ENCODE assay signal across 8 cellular contexts in the genomic region with DNA sequence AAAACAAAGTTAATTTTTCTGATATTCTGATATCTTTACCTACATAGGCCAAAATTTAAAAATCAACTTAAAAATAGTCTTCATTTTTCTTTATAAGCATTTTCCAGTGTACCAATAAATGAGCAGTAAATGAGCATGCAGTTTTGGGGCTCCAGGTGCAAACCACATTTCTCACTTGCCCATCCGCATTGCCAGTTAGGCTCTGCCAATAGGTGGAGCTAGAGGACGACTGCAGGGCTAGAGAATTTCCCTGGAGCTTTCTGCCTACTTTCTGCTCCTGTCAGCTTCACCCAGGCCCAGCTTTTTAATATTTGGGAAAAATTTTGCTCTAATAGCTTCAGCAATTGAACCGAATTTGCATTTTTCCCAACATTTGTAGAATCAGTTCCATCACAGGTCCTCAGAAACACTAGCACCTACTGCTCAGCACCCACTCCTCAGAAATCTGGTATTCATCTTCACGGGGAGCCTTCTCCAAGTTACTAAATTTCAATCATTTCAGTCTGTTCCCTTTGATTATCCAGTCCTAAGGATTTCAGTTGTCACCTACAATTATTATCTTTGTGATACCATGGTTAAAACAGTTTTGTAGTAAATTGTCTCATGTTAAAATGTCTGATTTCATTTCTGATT.
DNase-seq lines count a peak whose midpoint lies in the region; ATAC-seq, FAIRE-seq and TF ChIP-seq lines count a peak whose summit lies in the region.

No MANE protein-coding gene starts in this region.

- H3K36me3 ChIP-seq in bronchial epithelial cell (ENCODE audit: control insufficient read depth, insufficient read depth, low read length): no peaks in the 10 kb centered on the region
- H3K36me3 ChIP-seq in left lung: no peaks in the 10 kb centered on the region

- H3K9me3 ChIP-seq in left lung: peaks cover 0 to 5% of the 10 kb centered on the region in 2 donors

- TF ChIP-seq CTCF in GM10248 (IDR thresholded peaks at IDR 0.05; ENCODE audit: control extremely low read depth, extremely low read depth, low read depth, missing control alignments): peak; percentile 93
- TF ChIP-seq CTCF in bronchial epithelial cell (IDR thresholded peaks at IDR 0.05; ENCODE audit: insufficient read depth, low read length, severe bottlenecking): peak; percentile 96
- peak; percentile 73 to 92 for TF ChIP-seq CTCF in left lung (IDR thresholded peaks at IDR 0.05)

- H3K9me3 Mint-ChIP-seq in T-helper 2 cell treated with Interferon-gamma antibody and Interleukin-4, amounts not matched to agents 5 μg/mL and 100 μg/mL, for 36 hours: no peaks in the 10 kb centered on the region
- H3K9me3 Mint-ChIP-seq in stimulated activated memory B cell treated with anti-CD40 and anti-IgM and Interleukin-4, amounts not matched to agents 10 μg/mL and 1 μg/mL and 100 μg/mL, for 72 hours: no peaks in the 10 kb centered on the region

- peaks cover 7% of the 10 kb centered on the region for H3K27me3 Mint-ChIP-seq in T-helper 2 cell treated with Interferon-gamma antibody and Interleukin-4, amounts not matched to agents 5 μg/mL and 100 μg/mL, for 36 hours (ENCODE audit: low read depth)
- no peaks in the 10 kb centered on the region for H3K27me3 Mint-ChIP-seq in stimulated activated memory B cell treated with anti-CD40 and anti-IgM and Interleukin-4, amounts not matched to agents 10 μg/mL and 1 μg/mL and 100 μg/mL, for 72 hours

- intact Hi-C loops in left lung (cut with DNase I): no loop called here

- peak; percentile 22 for DNase-seq in GM10248 (ENCODE audit: extremely low spot score)
- peak; percentile 15 for DNase-seq in HT1080 (ENCODE audit: low read depth)
- peak; percentile 10 for DNase-seq in T-helper 2 cell treated with Interferon-gamma antibody and Interleukin-4, amounts not matched to agents 5 μg/mL and 100 μg/mL, for 36 hours (ENCODE audit: low spot score)
- peak; percentile 35 for DNase-seq in bronchial epithelial cell (ENCODE audit: low read depth)
- peak in 1 of 2 donors; percentile 35 for DNase-seq in left lung
- peak; percentile 7 to 14 for DNase-seq in stimulated activated CD8-positive, alpha-beta memory T cell treated with anti-CD3 and anti-CD28 coated beads, Interleukin-2, amount 100 ng/mL, for 48 hours (ENCODE audit: low read depth in 2 of 2)

- no peaks in the 10 kb centered on the region for H3K27me3 ChIP-seq in bronchial epithelial cell (ENCODE audit: control insufficient read depth, insufficient read depth, low read length)
- no peaks in the 10 kb centered on the region for H3K27me3 ChIP-seq in left lung

- POLR2A ChIA-PET in GM10248 (lab: Yijun Ruan, JAX): no interaction called here

- H3K4me1 ChIP-seq in left lung: no peaks in the 10 kb centered on the region

- CTCF ChIA-PET in GM10248 (lab: Yijun Ruan, JAX): interaction anchor here (0.6 to 1.9 kb wide), 20 partner anchors 9 to 1548 kb away, joined by 3 to 7 read pairs (median 3); no protein-coding TSS in a partner anchor

- H3K4me1 Mint-ChIP-seq in T-helper 2 cell treated with Interferon-gamma antibody and Interleukin-4, amounts not matched to agents 5 μg/mL and 100 μg/mL, for 36 hours (ENCODE audit: low read depth): no peaks in the 10 kb centered on the region
- no peaks in the 10 kb centered on the region for H3K4me1 Mint-ChIP-seq in stimulated activated memory B cell treated with anti-CD40 and anti-IgM and Interleukin-4, amounts not matched to agents 10 μg/mL and 1 μg/mL and 100 μg/mL, for 72 hours

- no peak overlapping the region for H3K27ac Mint-ChIP-seq in T-helper 2 cell treated with Interferon-gamma antibody and Interleukin-4, amounts not matched to agents 5 μg/mL and 100 μg/mL, for 36 hours
- H3K27ac Mint-ChIP-seq in stimulated activated memory B cell treated with anti-CD40 and anti-IgM and Interleukin-4, amounts not matched to agents 10 μg/mL and 1 μg/mL and 100 μg/mL, for 72 hours: no peak overlapping the region

- no peak for FAIRE-seq in bronchial epithelial cell (lab: Jason Lieb, UNC)

- H3K4me3 ChIP-seq in bronchial epithelial cell (ENCODE audit: low read depth, low read length) (no peak overlapping the region), left lung (no peak overlapping the region)

- no peaks in the 10 kb centered on the region for H3K36me3 Mint-ChIP-seq in T-helper 2 cell treated with Interferon-gamma antibody and Interleukin-4, amounts not matched to agents 5 μg/mL and 100 μg/mL, for 36 hours (ENCODE audit: low read depth)
- no peaks in the 10 kb centered on the region for H3K36me3 Mint-ChIP-seq in stimulated activated memory B cell treated with anti-CD40 and anti-IgM and Interleukin-4, amounts not matched to agents 10 μg/mL and 1 μg/mL and 100 μg/mL, for 72 hours

- no peak overlapping the region for H3K27ac ChIP-seq in left lung

- no peak overlapping the region for H3K4me3 Mint-ChIP-seq in T-helper 2 cell treated with Interferon-gamma antibody and Interleukin-4, amounts not matched to agents 5 μg/mL and 100 μg/mL, for 36 hours
- H3K4me3 Mint-ChIP-seq in stimulated activated memory B cell treated with anti-CD40 and anti-IgM and Interleukin-4, amounts not matched to agents 10 μg/mL and 1 μg/mL and 100 μg/mL, for 72 hours: no peak overlapping the region

- ATAC-seq in GM21423 (IDR thresholded peaks at IDR 0.05; ENCODE audit: unreplicated experiment) (peak; percentile 93), left lung (peak; percentile 87)
- no peak for ATAC-seq in stimulated activated memory B cell treated with anti-CD40 and anti-IgM and Interleukin-4, amounts not matched to agents 10 μg/mL and 1 μg/mL and 100 μg/mL, for 72 hours
